ENCODE assay signal across 1 cellular context in genomic region chr10:112026438-112026837, GRCh38.
TF ChIP-seq lines count a peak whose summit lies in the region.

No MANE protein-coding gene starts in this region.

TF ChIP-seq in SK-N-SH, 30 proteins besides CTCF, POLR2A, EP300 and RAD21 (continued from another document):
- no peak for TF ChIP-seq REST (IDR thresholded peaks at IDR 0.05; ENCODE audit: low read depth, low read length)
- TF ChIP-seq TCF12 (IDR thresholded peaks at IDR 0.05): no peak
